In the genomic region with DNA sequence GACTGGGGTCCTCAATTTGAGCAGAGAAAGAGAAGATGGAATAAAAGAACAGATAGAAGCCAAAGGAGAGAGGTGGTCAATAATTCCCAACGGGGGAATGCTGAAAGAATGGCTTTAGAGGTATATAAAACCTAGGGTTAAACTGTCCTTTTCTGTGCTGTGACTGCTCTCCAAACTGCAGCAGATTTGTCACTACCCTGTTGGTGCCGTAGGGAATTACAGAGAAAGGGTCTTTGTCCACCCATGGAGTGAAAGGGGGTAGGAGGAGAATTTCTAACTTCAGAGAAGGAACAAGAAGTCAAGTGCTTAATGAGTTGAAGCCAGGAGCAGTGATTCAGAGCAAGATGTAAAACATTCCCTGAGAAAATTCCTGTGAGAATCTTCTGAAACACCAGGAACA, we compare ENCODE assay signal across 27 cellular contexts.
DNase-seq lines count a peak whose midpoint lies in the region; ATAC-seq and TF ChIP-seq lines count a peak whose summit lies in the region.
"Had no signal": no experiment of that assay in that cellular context is flagged by ENCODE, and none has a peak within 500 bp of the region (broad histone marks: within the 10 kb centered on the region; RNA-seq: fewer than 3 reads in every experiment).

No MANE protein-coding gene starts in this region.

- H3K14ac ChIP-seq in neuronal stem cell (ENCODE audit: low read length), result no peak overlapping the region

- H3K27ac ChIP-seq in neuronal stem cell (replicated peaks; ENCODE audit: low read length), result no peak overlapping the region
- H3K27ac ChIP-seq: body of pancreas, heart left ventricle, left ventricle myocardium inferior, Peyer's patch, thoracic aorta had no signal

- H3K4ac ChIP-seq in neuronal stem cell (ENCODE audit: low read length), result no peak overlapping the region

- no peak overlapping the region for H2BK15ac ChIP-seq in neuronal stem cell (ENCODE audit: low read length)

- H3K23ac ChIP-seq in neuronal stem cell (ENCODE audit: low read depth, low read length, poor library complexity), result no peak overlapping the region

- H3K9me3 Mint-ChIP-seq in glutamatergic neuron (ENCODE audit: unreplicated experiment), result no peaks in the 10 kb centered on the region

- H3K79me1 ChIP-seq in neuronal stem cell (ENCODE audit: low read depth, low read length), result no peaks in the 10 kb centered on the region

- H3K4me1 ChIP-seq in neuronal stem cell (ENCODE audit: control insufficient read depth in 2 of 2, insufficient read depth in 1 of 2, low read depth in 1 of 2, low read length in 2 of 2), result peaks cover 0 to 2% of the 10 kb centered on the region in 2 donors
- H3K4me1 ChIP-seq: Peyer's patch had no signal

- no peak for ATAC-seq in GM21360 (IDR thresholded peaks at IDR 0.05; ENCODE audit: unreplicated experiment)
- ATAC-seq: activated CD4-positive, alpha-beta T cell treated with anti-CD3 and anti-CD28 coated beads for 36 hours; body of pancreas; GM12878; heart left ventricle; natural killer cell; sciatic nerve; stimulated activated naive CD8-positive, alpha-beta T cell treated with anti-CD3 and anti-CD28 coated beads, Interleukin-15, Interleukin-2, amounts not matched to agents 100 U/mL and 50 U/mL, for 24 hours had no signal

- no peak overlapping the region for H3K9ac ChIP-seq in neuronal stem cell (ENCODE audit: low read depth, low read length, poor library complexity)

- H3K27me3 ChIP-seq in H7 (ENCODE audit: control insufficient read depth, insufficient read depth, low read length) (no peaks in the 10 kb centered on the region), neuronal stem cell (ENCODE audit: control insufficient read depth in 3 of 3, insufficient read depth in 3 of 3, low read depth in 1 of 3, low read length in 3 of 3) (no peaks in the 10 kb centered on the region)
- H3K27me3 ChIP-seq: body of pancreas, heart left ventricle, Peyer's patch had no signal

- H3K9me3 ChIP-seq in neuronal stem cell (replicated peaks in 1 of 2; ENCODE audit: control insufficient read depth in 2 of 2, insufficient read depth in 1 of 2, low read depth in 1 of 2, low read length in 2 of 2), result no peaks in the 10 kb centered on the region
- H3K9me3 ChIP-seq: body of pancreas, left ventricle myocardium inferior, Peyer's patch, thoracic aorta had no signal

- H3K27ac Mint-ChIP-seq in glutamatergic neuron (ENCODE audit: unreplicated experiment), result no peak overlapping the region
- H3K27ac Mint-ChIP-seq: activated CD4-positive, alpha-beta T cell treated with anti-CD3 and anti-CD28 coated beads for 36 hours; CD4-positive, CD25-positive, alpha-beta regulatory T cell; HFFc6; immature natural killer cell; natural killer cell had no signal

- H3K36me3 Mint-ChIP-seq in glutamatergic neuron (ENCODE audit: unreplicated experiment), result no peaks in the 10 kb centered on the region
- H3K36me3 Mint-ChIP-seq: CD4-positive, CD25-positive, alpha-beta regulatory T cell; immature natural killer cell; natural killer cell had no signal

- H3K4me1 Mint-ChIP-seq in glutamatergic neuron (ENCODE audit: low read depth, unreplicated experiment), result no peaks in the 10 kb centered on the region
- H3K4me1 Mint-ChIP-seq: activated CD4-positive, alpha-beta T cell treated with anti-CD3 and anti-CD28 coated beads for 36 hours; CD4-positive, CD25-positive, alpha-beta regulatory T cell; immature natural killer cell; natural killer cell had no signal

- H4K91ac ChIP-seq in neuronal stem cell (ENCODE audit: low read depth, low read length, poor library complexity), result no peak overlapping the region

- no peak overlapping the region for H2AK5ac ChIP-seq in neuronal stem cell (ENCODE audit: low read depth, low read length)

- no peak overlapping the region for H2BK120ac ChIP-seq in neuronal stem cell (ENCODE audit: low read depth, low read length)

- H2AFZ ChIP-seq in neuronal stem cell (ENCODE audit: low read length), result peak overlapping the region; percentile 33

- WGBS in neuronal stem cell (ENCODE audit: extremely low coverage in 2 of 2, insufficient read length in 2 of 2, insufficient replicate concordance in 1 of 2), 2 donors, result no CpG with 5 or more reads among the region's 2 CpGs

- no peaks in the 10 kb centered on the region for H3K27me3 Mint-ChIP-seq in glutamatergic neuron (ENCODE audit: unreplicated experiment)
- H3K27me3 Mint-ChIP-seq: activated CD4-positive, alpha-beta T cell treated with anti-CD3 and anti-CD28 coated beads for 36 hours; CD4-positive, CD25-positive, alpha-beta regulatory T cell had no signal

- no peak overlapping the region for H3K4me2 ChIP-seq in neuronal stem cell (ENCODE audit: insufficient read depth, low read length, poor library complexity, severe bottlenecking)

- H3K36me3 ChIP-seq in H7 (replicated peaks; ENCODE audit: control insufficient read depth, insufficient read depth, low read length) (no peaks in the 10 kb centered on the region), neuronal stem cell (replicated peaks in 1 of 2; ENCODE audit: control insufficient read depth in 2 of 2, insufficient read depth in 2 of 2, low read length in 2 of 2) (no peaks in the 10 kb centered on the region)
- H3K36me3 ChIP-seq: heart left ventricle, left ventricle myocardium inferior, Peyer's patch, thoracic aorta had no signal

- no peak overlapping the region for H2BK12ac ChIP-seq in neuronal stem cell (ENCODE audit: low read length)

- H3K18ac ChIP-seq in neuronal stem cell (ENCODE audit: low read length), result no peak overlapping the region

- peak; percentile 26 for TF ChIP-seq CTCF in glutamatergic neuron (IDR thresholded peaks at IDR 0.05; ENCODE audit: partially characterized antibody, unreplicated experiment)

- no peak overlapping the region for H4K8ac ChIP-seq in neuronal stem cell (ENCODE audit: low read depth, low read length)

- H3K4me3 ChIP-seq in H7 (ENCODE audit: insufficient read depth, low read depth, low read length) (no peak overlapping the region), neuronal stem cell (ENCODE audit: low read length in 2 of 2) (no peak overlapping the region)
- H3K4me3 ChIP-seq: body of pancreas, GM12878, heart left ventricle, left ventricle myocardium inferior, Peyer's patch, thoracic aorta had no signal

- H3K4me3 Mint-ChIP-seq in glutamatergic neuron (ENCODE audit: unreplicated experiment), result no peak overlapping the region
- H3K4me3 Mint-ChIP-seq: activated CD4-positive, alpha-beta T cell treated with anti-CD3 and anti-CD28 coated beads for 36 hours; CD4-positive, CD25-positive, alpha-beta regulatory T cell; HFFc6; immature natural killer cell; natural killer cell had no signal

- H2BK5ac ChIP-seq in neuronal stem cell (ENCODE audit: low read length), result no peak overlapping the region

- DNase-seq in H7, result peak; percentile 32
- DNase-seq in NAMALWA (ENCODE audit: low spot score), result peak; percentile 29
- no peak for DNase-seq in glutamatergic neuron
- peak; percentile 8 for DNase-seq in neuronal stem cell (ENCODE audit: low spot score)
- DNase-seq in NCI-H1694 treated with DMSO at 0.1 percent for 48 hours (lab: John Stamatoyannopoulos, UW), result no peak
- DNase-seq in T-helper 9 cell, result no peak
- DNase-seq: activated CD4-positive, alpha-beta T cell treated with anti-CD3 and anti-CD28 coated beads for 36 hours; activated naive CD4-positive, alpha-beta T cell; activated T-cell treated with anti-CD3 and anti-CD28 coated beads, Interleukin-2, amount 50 U/mL, for 48 hours; body of pancreas; CD4-positive, CD25-positive, alpha-beta regulatory T cell; heart left ventricle; HFFc6; immature natural killer cell; left ventricle myocardium inferior; midbrain; natural killer cell; NCI-H2107; NCI-H510A; NK-92 treated with Interleukin-12 subunit alpha and Interleukin-12 subunit beta, amount 100 ng/mL, for 24 hours; Peyer's patch; SIG-M5; stimulated activated naive CD8-positive, alpha-beta T cell treated with anti-CD3 and anti-CD28 coated beads, Interleukin-15, Interleukin-2, amounts not matched to agents 100 U/mL and 50 U/mL, for 24 hours had no signal

Comparison
In these comparisons a context has a peak if more than half of its experiments do, and no peak if none do; other contexts are left out.
1. DNase-seq: peak in H7 (single experiment), NAMALWA (single experiment) and neuronal stem cell (single experiment); none in glutamatergic neuron (single experiment), NCI-H1694 treated with DMSO at 0.1 percent for 48 hours (single experiment) and T-helper 9 cell (single experiment).